ENCODE assay signal across 25 cellular contexts in genomic region chr3:177341766-177342165, GRCh38.
DNase-seq lines count a peak whose midpoint lies in the region; ATAC-seq and TF ChIP-seq lines count a peak whose summit lies in the region.
"Had no signal": no experiment of that assay in that cellular context is flagged by ENCODE, and none has a peak within 500 bp of the region (broad histone marks: within the 10 kb centered on the region; RNA-seq: fewer than 3 reads in every experiment).

No MANE protein-coding gene starts in this region.

- no peak overlapping the region for H4K12ac ChIP-seq in trophoblast cell (ENCODE audit: low read depth, low read length)

- no peak overlapping the region for H2AK5ac ChIP-seq in trophoblast cell (ENCODE audit: low read length)

- no peak overlapping the region for H3K4me2 ChIP-seq in trophoblast cell (ENCODE audit: low read length)

- no peaks in the 10 kb centered on the region for H3K36me3 ChIP-seq in SK-N-MC (ENCODE audit: insufficient read depth, low read length)
- no peaks in the 10 kb centered on the region for H3K36me3 ChIP-seq in trophoblast cell (ENCODE audit: control insufficient read depth in 1 of 2, insufficient read depth in 2 of 2, low read length in 2 of 2)
- H3K36me3 ChIP-seq: Peyer's patch, SJSA1 had no signal

- H3K9me3 ChIP-seq in SK-N-MC (ENCODE audit: low read depth, low read length): no peaks in the 10 kb centered on the region
- no peaks in the 10 kb centered on the region for H3K9me3 ChIP-seq in trophoblast cell (ENCODE audit: insufficient read depth, low read depth, low read length)
- H3K9me3 ChIP-seq: Caco-2, Peyer's patch, SJSA1 had no signal

- peak; percentile 28 for DNase-seq in activated CD8-positive, alpha-beta memory T cell treated with anti-CD3 and anti-CD28 coated beads for 24 hours
- DNase-seq in activated CD8-positive, alpha-beta memory T cell treated with anti-CD3 and anti-CD28 coated beads, Interleukin-2, amount 50 U/mL, for 48 hours: no peak
- DNase-seq in SK-N-MC (ENCODE audit: low read depth, low spot score) (no peak), fibroblast of pulmonary artery (ENCODE audit: low read depth) (peak; percentile 78), trophoblast cell (no peak), pons (ENCODE audit: low spot score) (no peak), GM13977 (ENCODE audit: low spot score) (no peak)
- DNase-seq: 8988T; activated CD4-positive, CD25-positive, alpha-beta regulatory T cell; activated CD8-positive, alpha-beta memory T cell treated with anti-CD3 and anti-CD28 coated beads, Interleukin-2, amount 10 ng/mL, durations not matched to agents 7 days and 5 days; Caco-2; glutamatergic neuron; HCEC 1CT; midbrain; naive thymus-derived CD4-positive, alpha-beta T cell; NCI-H1417; NCI-H2029; NCI-H524; nucleus accumbens; Peyer's patch; small intestine; stimulated activated naive B cell treated with anti-CD40 and anti-IgM and Interleukin-4, amounts not matched to agents 10 μg/mL and 1 μg/mL and 100 μg/mL, for 72 hours; substantia nigra had no signal

- no peak overlapping the region for H4K8ac ChIP-seq in trophoblast cell (ENCODE audit: low read depth, low read length)

- no peak for TF ChIP-seq CTCF in fibroblast of pulmonary artery (IDR thresholded peaks at IDR 0.05; ENCODE audit: low read length, missing control alignments)
- no peak for TF ChIP-seq CTCF in GM13977 (IDR thresholded peaks at IDR 0.05; ENCODE audit: extremely low read depth, insufficient read depth, missing control alignments)

- no peak overlapping the region for H2BK120ac ChIP-seq in trophoblast cell (ENCODE audit: insufficient read depth, low read length, poor library complexity)

- no peak overlapping the region for H3K18ac ChIP-seq in trophoblast cell (ENCODE audit: low read length)

- no peaks in the 10 kb centered on the region for H3K79me2 ChIP-seq in trophoblast cell (ENCODE audit: control insufficient read depth, insufficient read depth, low read length, poor library complexity)

- H3K27me3 ChIP-seq in trophoblast cell (ENCODE audit: insufficient read depth, low read length): no peaks in the 10 kb centered on the region
- H3K27me3 ChIP-seq: Peyer's patch, SJSA1 had no signal

- H3K79me1 ChIP-seq in trophoblast cell (ENCODE audit: low read length): peaks cover 6% of the 10 kb centered on the region

- in situ Hi-C loops in GM13977 (cut with MboI; ENCODE audit: low pct_unique_long_range_greater_than_20kb, low sequenced_read_pairs, unreplicated experiment): no loop called here

- H2BK12ac ChIP-seq in trophoblast cell (ENCODE audit: low read length): peak overlapping the region; percentile 91

- peaks cover 3 to 8% of the 10 kb centered on the region in 2 experiments for H3K4me1 ChIP-seq in trophoblast cell (ENCODE audit: control insufficient read depth in 1 of 2, insufficient read depth in 2 of 2, low read length in 2 of 2)

- no peak overlapping the region for H3K4me3 ChIP-seq in SK-N-MC
- no peak overlapping the region for H3K4me3 ChIP-seq in fibroblast of pulmonary artery (replicated peaks; ENCODE audit: low read depth, low read length)
- no peak overlapping the region for H3K4me3 ChIP-seq in trophoblast cell (ENCODE audit: low read depth, low read length)
- H3K4me3 ChIP-seq: Peyer's patch, SJSA1 had no signal

- no peak overlapping the region for H3K14ac ChIP-seq in trophoblast cell (ENCODE audit: low read length)

- H3K9ac ChIP-seq in SK-N-MC (ENCODE audit: insufficient read length): peak overlapping the region; percentile 12
- no peak overlapping the region for H3K9ac ChIP-seq in trophoblast cell (ENCODE audit: low read length)

- no peak overlapping the region for H3K23ac ChIP-seq in trophoblast cell (ENCODE audit: low read length)

- no CpG with 5 or more reads among the region's 5 CpGs for WGBS in trophoblast cell (ENCODE audit: extremely low coverage, insufficient coverage, insufficient read length)

- H2AFZ ChIP-seq in trophoblast cell (ENCODE audit: insufficient read depth, low read length, poor library complexity): no peak overlapping the region

- no peak overlapping the region for H3K27ac ChIP-seq in SK-N-MC
- H3K27ac ChIP-seq in trophoblast cell (ENCODE audit: low read depth, low read length): no peak overlapping the region
- H3K27ac ChIP-seq: Peyer's patch, SJSA1 had no signal

- H4K91ac ChIP-seq in trophoblast cell (ENCODE audit: low read depth, low read length): no peak overlapping the region

- no peak for ATAC-seq in HG02870 (IDR thresholded peaks at IDR 0.05; ENCODE audit: unreplicated experiment)
- ATAC-seq: activated CD8-positive, alpha-beta memory T cell treated with anti-CD3 and anti-CD28 coated beads, Interleukin-2, amount 10 ng/mL, durations not matched to agents 7 days and 5 days; naive thymus-derived CD4-positive, alpha-beta T cell; stimulated activated naive B cell treated with anti-CD40 and anti-IgM and Interleukin-4, amounts not matched to agents 10 μg/mL and 1 μg/mL and 100 μg/mL, for 72 hours had no signal

- no peak overlapping the region for H2BK5ac ChIP-seq in trophoblast cell (ENCODE audit: low read depth, low read length, poor library complexity)

- H3K4ac ChIP-seq in trophoblast cell (ENCODE audit: low read depth, low read length): no peak overlapping the region

Comparison
In these comparisons a context has a peak if more than half of its experiments do, and no peak if none do; other contexts are left out.
1. DNase-seq: peak in activated CD8-positive, alpha-beta memory T cell treated with anti-CD3 and anti-CD28 coated beads for 24 hours (single experiment) and fibroblast of pulmonary artery (single experiment); none in activated CD8-positive, alpha-beta memory T cell treated with anti-CD3 and anti-CD28 coated beads, Interleukin-2, amount 50 U/mL, for 48 hours (single experiment), SK-N-MC (single experiment), trophoblast cell (0 of 2), pons (single experiment) and GM13977 (single experiment).